In the genomic region with DNA sequence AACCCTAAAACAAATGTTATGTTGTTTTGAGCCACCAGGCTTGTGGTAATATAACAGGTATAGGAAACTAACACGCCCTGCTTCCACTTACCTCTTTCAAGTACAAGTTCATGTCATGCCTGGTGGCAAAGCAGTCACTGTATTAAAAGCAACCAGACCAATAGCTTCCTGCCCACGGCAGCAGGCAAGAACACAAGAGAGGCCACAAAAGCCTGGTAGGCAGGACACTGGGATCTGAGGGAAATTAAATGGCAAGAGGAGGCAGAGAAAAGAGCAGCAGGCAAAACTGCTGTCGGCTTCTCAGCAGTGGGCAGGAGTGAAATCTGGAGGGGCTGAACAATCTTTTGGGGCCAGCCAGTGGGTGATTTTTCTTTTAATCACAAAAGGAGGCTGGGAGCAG, we compare ENCODE assay signal across 8 cellular contexts. TPM values are rescaled to one million over a fixed set of nuclear protein-coding genes. Genes with fewer than 3 reads are reported as not detected.
DNase-seq lines count a peak whose midpoint lies in the region; ATAC-seq lines count a peak whose summit lies in the region.

No MANE protein-coding gene starts in this region.

- CTCF ChIA-PET in CD8-positive, alpha-beta memory T cell (lab: Charles Lee): interaction anchor here (0.8 to 2.9 kb wide), 9 partner anchors 9 to 62 kb away, joined by 3 to 16 read pairs (median 5); no protein-coding TSS in a partner anchor
- CTCF ChIA-PET in activated naive CD4-positive, alpha-beta T cell treated with anti-CD3 and anti-CD28 coated beads, Interleukin-2, amount 10 ng/mL, durations not matched to agents 7 days and 5 days (lab: Charles Lee): interaction anchor here (0.8 to 2.3 kb wide), 7 partner anchors 8 to 44 kb away, joined by 3 to 11 read pairs (median 3); no protein-coding TSS in a partner anchor

- peak overlapping the region; percentile 83 for H3K27ac ChIP-seq in CD8-positive, alpha-beta memory T cell (ENCODE audit: low read depth, low read length)

- peaks cover 60% of the 10 kb centered on the region for H3K4me1 ChIP-seq in CD8-positive, alpha-beta memory T cell (ENCODE audit: insufficient read depth, low read length)
- H3K4me1 ChIP-seq in mucosa of stomach (ENCODE audit: control insufficient read depth, insufficient read depth, low read length): peaks cover 14% of the 10 kb centered on the region

- H3K36me3 Mint-ChIP-seq in CD8-positive, alpha-beta memory T cell: peaks cover 0 to 27% (median 4%) of the 10 kb centered on the region in 3 donors
- H3K36me3 Mint-ChIP-seq in activated naive CD4-positive, alpha-beta T cell treated with anti-CD3 and anti-CD28 coated beads, Interleukin-2, amount 10 ng/mL, durations not matched to agents 7 days and 5 days: peaks cover 33% of the 10 kb centered on the region

- no peaks in the 10 kb centered on the region for H3K36me3 ChIP-seq in CD8-positive, alpha-beta memory T cell (ENCODE audit: insufficient read depth, low read length)
- no peaks in the 10 kb centered on the region for H3K36me3 ChIP-seq in mucosa of stomach (ENCODE audit: control insufficient read depth, insufficient read depth, low read length)

- H3K9me3 Mint-ChIP-seq in CD8-positive, alpha-beta memory T cell: no peaks in the 10 kb centered on the region
- no peaks in the 10 kb centered on the region for H3K9me3 Mint-ChIP-seq in activated naive CD4-positive, alpha-beta T cell treated with anti-CD3 and anti-CD28 coated beads, Interleukin-2, amount 10 ng/mL, durations not matched to agents 7 days and 5 days

- H3K27me3 ChIP-seq in CD8-positive, alpha-beta memory T cell (ENCODE audit: insufficient read depth, low read length, poor library complexity, severe bottlenecking): no peaks in the 10 kb centered on the region
- no peaks in the 10 kb centered on the region for H3K27me3 ChIP-seq in mucosa of stomach (ENCODE audit: control insufficient read depth, insufficient read depth, low read length)

- no peaks in the 10 kb centered on the region for H3K9me3 ChIP-seq in CD8-positive, alpha-beta memory T cell (ENCODE audit: low read length)
- no peaks in the 10 kb centered on the region for H3K9me3 ChIP-seq in mucosa of stomach (ENCODE audit: control insufficient read depth, low read length)

- POLR2A ChIA-PET in CD8-positive, alpha-beta memory T cell (lab: Charles Lee): interaction anchor here (0.5 to 2.1 kb wide), 9 partner anchors 14 to 602 kb away, joined by 3 to 21 read pairs (median 5); partner anchors contain the start of gene USP36

- peak overlapping the region; percentile 88 to 95 (median 93) for H3K4me3 Mint-ChIP-seq in CD8-positive, alpha-beta memory T cell
- H3K4me3 Mint-ChIP-seq in activated naive CD4-positive, alpha-beta T cell treated with anti-CD3 and anti-CD28 coated beads, Interleukin-2, amount 10 ng/mL, durations not matched to agents 7 days and 5 days: peak overlapping the region; percentile 82

- peak in 4 of 5 donors; percentile 43 to 79 (median 78) for DNase-seq in CD8-positive, alpha-beta memory T cell
- DNase-seq in NCI-H187 (lab: John Stamatoyannopoulos, UW): peak; percentile 8 to 56
- DNase-seq in activated naive CD4-positive, alpha-beta T cell treated with anti-CD3 and anti-CD28 coated beads, Interleukin-2, amount 10 ng/mL, durations not matched to agents 7 days and 5 days: peak; percentile 80
- no peak for DNase-seq in SK-N-DZ (ENCODE audit: low spot score)
- no peak for DNase-seq in GM19238 (ENCODE audit: insufficient read length, low spot score)
- DNase-seq in COR-L47 (lab: John Stamatoyannopoulos, UW): no peak

- H3K4me1 Mint-ChIP-seq in CD8-positive, alpha-beta memory T cell: peaks cover 53 to 68% (median 61%) of the 10 kb centered on the region in 3 donors
- peaks cover 60% of the 10 kb centered on the region for H3K4me1 Mint-ChIP-seq in activated naive CD4-positive, alpha-beta T cell treated with anti-CD3 and anti-CD28 coated beads, Interleukin-2, amount 10 ng/mL, durations not matched to agents 7 days and 5 days

- peak overlapping the region; percentile 60 for H3K4me3 ChIP-seq in CD8-positive, alpha-beta memory T cell (ENCODE audit: low read length)
- H3K4me3 ChIP-seq in mucosa of stomach (ENCODE audit: low read length): no peak overlapping the region

- ATAC-seq in HG02759 (IDR thresholded peaks at IDR 0.05; ENCODE audit: unreplicated experiment): no peak

- H3K27me3 Mint-ChIP-seq in CD8-positive, alpha-beta memory T cell: peaks cover 0 to 4% of the 10 kb centered on the region in 2 donors
- H3K27me3 Mint-ChIP-seq in activated naive CD4-positive, alpha-beta T cell treated with anti-CD3 and anti-CD28 coated beads, Interleukin-2, amount 10 ng/mL, durations not matched to agents 7 days and 5 days: no peaks in the 10 kb centered on the region

- H3K27ac Mint-ChIP-seq in CD8-positive, alpha-beta memory T cell: peak overlapping the region; percentile 91 to 99 (median 95)
- H3K27ac Mint-ChIP-seq in activated naive CD4-positive, alpha-beta T cell treated with anti-CD3 and anti-CD28 coated beads, Interleukin-2, amount 10 ng/mL, durations not matched to agents 7 days and 5 days: peak overlapping the region; percentile 96

- H3K9ac ChIP-seq in mucosa of stomach (ENCODE audit: low read length): peak overlapping the region; percentile 63

RNA-seq across cellular contexts. Expression of gene CYTH1, which starts 2.2 kb away (rescaled TPM):
- 100 to 1,000 TPM; 115 to 129 TPM for total RNA-seq in CD8-positive, alpha-beta memory T cell
- polyA plus RNA-seq in CD8-positive, alpha-beta memory T cell: 279 TPM
- polyA plus RNA-seq in SK-N-DZ (2014; cell fraction: cytosol; rRNA removed): 36.9 and 43.2 TPM in 2 replicates
- polyA plus RNA-seq in SK-N-DZ (2014; cell fraction: nucleus; rRNA removed): 62.1 and 102 TPM in 2 replicates

Comparison
In these comparisons a context has a peak if more than half of its experiments do, and no peak if none do; other contexts are left out.
1. DNase-seq: peak in CD8-positive, alpha-beta memory T cell (4 of 5), NCI-H187 (2 of 2) and activated naive CD4-positive, alpha-beta T cell treated with anti-CD3 and anti-CD28 coated beads, Interleukin-2, amount 10 ng/mL, durations not matched to agents 7 days and 5 days (single experiment); none in SK-N-DZ (single experiment), GM19238 (single experiment) and COR-L47 (single experiment).